1 cellular context compared by ENCODE assay signal in genomic region chr16:640614-641013, GRCh38.
TF ChIP-seq lines count a peak whose summit lies in the region.

No MANE protein-coding gene starts in this region.

TF ChIP-seq in H1, 55 proteins besides CTCF, POLR2A, EP300 and RAD21:
- no peak for TF ChIP-seq ASH2L (IDR thresholded peaks at IDR 0.05; ENCODE audit: low read length)
- TF ChIP-seq TAF7 (optimal IDR thresholded peaks at IDR 0.05; ENCODE audit: borderline replicate concordance, low read depth, low read length), result no peak
- TF ChIP-seq CHD2 (IDR thresholded peaks at IDR 0.05; ENCODE audit: low read length), result no peak
- TF ChIP-seq, protein P1, sequence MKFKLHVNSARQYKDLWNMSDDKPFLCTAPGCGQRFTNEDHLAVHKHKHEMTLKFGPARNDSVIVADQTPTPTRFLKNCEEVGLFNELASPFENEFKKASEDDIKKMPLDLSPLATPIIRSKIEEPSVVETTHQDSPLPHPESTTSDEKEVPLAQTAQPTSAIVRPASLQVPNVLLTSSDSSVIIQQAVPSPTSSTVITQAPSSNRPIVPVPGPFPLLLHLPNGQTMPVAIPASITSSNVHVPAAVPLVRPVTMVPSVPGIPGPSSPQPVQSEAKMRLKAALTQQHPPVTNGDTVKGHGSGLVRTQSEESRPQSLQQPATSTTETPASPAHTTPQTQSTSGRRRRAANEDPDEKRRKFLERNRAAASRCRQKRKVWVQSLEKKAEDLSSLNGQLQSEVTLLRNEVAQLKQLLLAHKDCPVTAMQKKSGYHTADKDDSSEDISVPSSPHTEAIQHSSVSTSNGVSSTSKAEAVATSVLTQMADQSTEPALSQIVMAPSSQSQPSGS (IDR thresholded peaks at IDR 0.05; ENCODE audit: low read length), result no peak
- no peak for TF ChIP-seq NRF1 (IDR thresholded peaks at IDR 0.05; ENCODE audit: low read depth, low read length)
- no peak for TF ChIP-seq JUN (IDR thresholded peaks at IDR 0.05; ENCODE audit: low read depth, low read length)
- TF ChIP-seq SRF (IDR thresholded peaks at IDR 0.05; ENCODE audit: low read depth, low read length), result no peak
- TF ChIP-seq PHF8 (conservative IDR thresholded peaks at IDR 0.05; ENCODE audit: low read depth, low read length), result no peak
TF ChIP-seq in H1: peak in this region for 0.
